In genomic region chr19:30371960-30372824, GRCh38 we compare ENCODE assay signal across 16 cellular contexts. TPM values are rescaled to one million over a fixed set of nuclear protein-coding genes. Genes with fewer than 3 reads are reported as not detected.
DNase-seq lines count a peak whose midpoint lies in the region.
"Had no signal": no experiment of that assay in that cellular context is flagged by ENCODE, and none has a peak within 500 bp of the region (broad histone marks: within the 10 kb centered on the region; RNA-seq: fewer than 3 reads in every experiment).

Gene ZNF536 (plus strand): TSS chr19:30372384. CDS start chr19:30443563, 71,179 bp downstream.

- no peak within 1 kb of the TSS for H3K27ac ChIP-seq in effector memory CD4-positive, alpha-beta T cell (ENCODE audit: insufficient read depth, low read length, poor library complexity, severe bottlenecking)
- H3K27ac ChIP-seq: C4-2B, cardiac muscle cell, neutrophil had no signal

- no peaks in the 10 kb centered on the region for H3K4me1 ChIP-seq in effector memory CD4-positive, alpha-beta T cell (ENCODE audit: control insufficient read depth, insufficient read depth, low read length, poor library complexity, severe bottlenecking)

- H3K4me3 ChIP-seq in effector memory CD4-positive, alpha-beta T cell (ENCODE audit: insufficient read depth, low read depth, low read length, poor library complexity, severe bottlenecking), result no peak within 1 kb of the TSS
- H3K4me3 ChIP-seq: cardiac muscle cell had no signal

- H3K27me3 ChIP-seq in effector memory CD4-positive, alpha-beta T cell (replicated peaks; ENCODE audit: control insufficient read depth, insufficient read depth, low read length, poor library complexity, severe bottlenecking), result no peaks in the 10 kb centered on the region

- H3K9me3 ChIP-seq in effector memory CD4-positive, alpha-beta T cell (ENCODE audit: control insufficient read depth, low read length), result no peaks in the 10 kb centered on the region
- H3K9me3 ChIP-seq: neutrophil had no signal

- no peaks in the 10 kb centered on the region for H3K36me3 ChIP-seq in effector memory CD4-positive, alpha-beta T cell (ENCODE audit: control insufficient read depth, insufficient read depth, low read length)
- H3K36me3 ChIP-seq: cardiac muscle cell, neutrophil had no signal

- DNase-seq in AG20443 (ENCODE audit: low spot score) (peak; percentile 29), amygdala (lab: John Stamatoyannopoulos, UW) (peak in 53 of 56 donors; percentile 21 to 90 (median 65)), hypothalamus (lab: John Stamatoyannopoulos, UW) (peak in 40 of 51 donors; percentile 13 to 88 (median 62)), occipital lobe (lab: John Stamatoyannopoulos, UW) (peak; percentile 59), GOT3 (lab: John Stamatoyannopoulos, UW) (no peak), NCI-H2171 (lab: John Stamatoyannopoulos, UW) (no peak)
- DNase-seq in stimulated activated CD4-positive, alpha-beta T cell treated with anti-CD3 and anti-CD28 coated beads, Interleukin-4, amount 100 ng/mL, for 4 hours, result no peak
- no peak for DNase-seq in effector memory CD4-positive, alpha-beta T cell
- DNase-seq: activated CD4-positive, alpha-beta T cell treated with anti-CD3 and anti-CD28 coated beads, Interleukin-2, amount 10 ng/mL, durations not matched to agents 24 days and 14 days; KG1; left ventricle myocardium superior; NCI-H748 treated with DMSO at 0.1 percent for 48 hours had no signal

RNA-seq across cellular contexts. Expression of gene ZNF536, which starts in this region (rescaled TPM):
- 28.1 TPM for total RNA-seq in occipital lobe
- total RNA-seq: activated CD4-positive, alpha-beta T cell treated with anti-CD3 and anti-CD28 coated beads, Interleukin-2, amount 10 ng/mL, durations not matched to agents 24 days and 14 days; activated T-helper 2 cell treated with anti-CD3 and anti-CD28 coated beads, Interferon-gamma antibody, Interleukin-2, Interleukin-4, amounts not matched to agents 10 μg/mL and 5 μg/mL and 100 μg/mL, durations not matched to agents 14 hours and 24 hours and 36 hours had no signal

Comparison
In these comparisons a context has a peak if more than half of its experiments do, and no peak if none do; other contexts are left out.
1. DNase-seq: peak in AG20443 (single experiment), amygdala (53 of 56), hypothalamus (40 of 51) and occipital lobe (single experiment); none in stimulated activated CD4-positive, alpha-beta T cell treated with anti-CD3 and anti-CD28 coated beads, Interleukin-4, amount 100 ng/mL, for 4 hours (0 of 2), GOT3 (single experiment), effector memory CD4-positive, alpha-beta T cell (0 of 3) and NCI-H2171 (single experiment).